19 cellular contexts compared by ENCODE assay signal in genomic region chr5:169006206-169006605, GRCh38.
DNase-seq lines count a peak whose midpoint lies in the region; ATAC-seq, FAIRE-seq and TF ChIP-seq lines count a peak whose summit lies in the region.
"Had no signal": no experiment of that assay in that cellular context is flagged by ENCODE, and none has a peak within 500 bp of the region (broad histone marks: within the 10 kb centered on the region; RNA-seq: fewer than 3 reads in every experiment).

No MANE protein-coding gene starts in this region.

- H3K9ac ChIP-seq in H1 (replicated peaks in 1 of 4; ENCODE audit: extremely low read depth in 1 of 4, low read depth in 3 of 4, low read length in 3 of 4) (no peak overlapping the region), subcutaneous abdominal adipose tissue (ENCODE audit: low read length in 5 of 5) (no peak overlapping the region)

- TF ChIP-seq POLR2A in H1 (IDR thresholded peaks at IDR 0.05; ENCODE audit: control extremely low read depth in 1 of 2, low read depth in 2 of 2, low read length in 2 of 2), result no peak

- H2BK12ac ChIP-seq in H1 (ENCODE audit: low read depth, low read length), result no peak overlapping the region

- H3K79me2 ChIP-seq in H1 (ENCODE audit: control insufficient read depth in 1 of 2, insufficient read depth in 2 of 2, low read length in 2 of 2), result no peaks in the 10 kb centered on the region

- CTCF ChIA-PET in H1 (lab: Charles Lee; ENCODE audit: partially characterized antibody), result interaction anchor here (0.6 to 3.9 kb wide), 5 partner anchors 10 to 452 kb away, joined by 3 to 29 read pairs (median 12); no protein-coding TSS in a partner anchor
- CTCF ChIA-PET in CD4-positive, alpha-beta T cell (lab: Charles Lee), result no interaction called here

- ATAC-seq in RWPE2 (ENCODE audit: low read depth) (no peak), lower lobe of right lung (no peak), HG03159 (IDR thresholded peaks at IDR 0.05; ENCODE audit: unreplicated experiment) (no peak)
- ATAC-seq in CD4-positive, alpha-beta T cell (ENCODE audit: poor library complexity), result no peak
- ATAC-seq: Right ventricle myocardium inferior had no signal

- POLR2A ChIA-PET in H1 (lab: Charles Lee; ENCODE audit: partially characterized antibody), result no interaction called here
- POLR2A ChIA-PET in CD4-positive, alpha-beta T cell (lab: Charles Lee), result no interaction called here

- H3K9me3 ChIP-seq in RWPE2 (ENCODE audit: severe bottlenecking) (no peaks in the 10 kb centered on the region), H1 (ENCODE audit: insufficient read depth in 2 of 2, low read depth in 1 of 2, low read length in 1 of 2) (no peaks in the 10 kb centered on the region), subcutaneous abdominal adipose tissue (ENCODE audit: control insufficient read depth in 5 of 5, low read length in 5 of 5) (no peaks in the 10 kb centered on the region), lower lobe of right lung (no peaks in the 10 kb centered on the region)
- no peaks in the 10 kb centered on the region for H3K9me3 ChIP-seq in CD4-positive, alpha-beta T cell (ENCODE audit: control insufficient read depth, low read length)
- H3K9me3 ChIP-seq: Peyer's patch had no signal

- H3K36me3 Mint-ChIP-seq in CD4-positive, alpha-beta T cell (ENCODE audit: low read depth), result no peaks in the 10 kb centered on the region
- H3K36me3 Mint-ChIP-seq: CD4-positive, alpha-beta memory T cell; IgD-negative memory B cell had no signal

- 86% methylated on average over 2 of the region's 2 CpGs; no CpG with 5 or more reads in 1 of the 2 experiments for WGBS in H1 (ENCODE audit: extremely low coverage in 1 of 2, insufficient coverage in 1 of 2, insufficient read length in 1 of 2, insufficient replicate concordance in 2 of 2, low coverage in 1 of 2, low lambda C conversion rate in 2 of 2, missing lambda C conversion rate in 1 of 2), 2 experiments

- H3K27ac ChIP-seq in RWPE2 (ENCODE audit: poor library complexity, severe bottlenecking), result peak overlapping the region; percentile 61
- H3K27ac ChIP-seq in H1 (ENCODE audit: low read depth, low read length), result no peak overlapping the region
- peak overlapping the region; percentile 33 for H3K27ac ChIP-seq in subcutaneous abdominal adipose tissue (ENCODE audit: low read depth, low read length)
- H3K27ac ChIP-seq in CD4-positive, alpha-beta T cell (ENCODE audit: low read depth, low read length), result no peak overlapping the region
- H3K27ac ChIP-seq in lower lobe of right lung, result no peak overlapping the region
- H3K27ac ChIP-seq: Peyer's patch had no signal

- no peak overlapping the region for H2BK120ac ChIP-seq in H1 (replicated peaks; ENCODE audit: low read depth, low read length)

- no peak overlapping the region for H3K4me3 Mint-ChIP-seq in CD4-positive, alpha-beta T cell
- H3K4me3 Mint-ChIP-seq: CD4-positive, alpha-beta memory T cell; IgD-negative memory B cell had no signal

- H2AK5ac ChIP-seq in H1 (ENCODE audit: low read depth, low read length), result no peak overlapping the region

- TF ChIP-seq RAD21 in H1 (IDR thresholded peaks at IDR 0.05 in 1 of 2, conservative IDR thresholded peaks at IDR 0.05 in 1 of 2; ENCODE audit: low read depth in 2 of 2, low read length in 2 of 2), result no peak

- H3K27me3 ChIP-seq in RWPE2 (ENCODE audit: insufficient read depth, poor library complexity, severe bottlenecking) (no peaks in the 10 kb centered on the region), H1 (replicated peaks in 1 of 4; ENCODE audit: control insufficient read depth in 3 of 4, extremely low read depth in 1 of 4, insufficient read depth in 3 of 4, low read length in 3 of 4) (no peaks in the 10 kb centered on the region), subcutaneous abdominal adipose tissue (ENCODE audit: control insufficient read depth in 5 of 5, insufficient read depth in 4 of 5, low read length in 5 of 5) (no peaks in the 10 kb centered on the region), lower lobe of right lung (ENCODE audit: low read depth) (no peaks in the 10 kb centered on the region)
- no peaks in the 10 kb centered on the region for H3K27me3 ChIP-seq in CD4-positive, alpha-beta T cell (ENCODE audit: control insufficient read depth, insufficient read depth, low read length)
- H3K27me3 ChIP-seq: Peyer's patch had no signal

- no peaks in the 10 kb centered on the region for H3K4me1 Mint-ChIP-seq in CD4-positive, alpha-beta T cell (ENCODE audit: low read depth)

- H3K23ac ChIP-seq in H1 (ENCODE audit: insufficient read length), result no peak overlapping the region

- no peak overlapping the region for H3K18ac ChIP-seq in H1 (ENCODE audit: extremely low read depth, low read length)

- no peak overlapping the region for H3K4me2 ChIP-seq in H1 (ENCODE audit: insufficient read depth in 1 of 2, low read depth in 2 of 2, low read length in 2 of 2)

- peak; percentile 22 for DNase-seq in NCI-H82 (lab: John Stamatoyannopoulos, UW)
- DNase-seq in NCI-H82 treated with DMSO at 0.1 percent for 48 hours (lab: John Stamatoyannopoulos, UW; ENCODE audit: unreplicated experiment), result no peak
- no peak for DNase-seq in RWPE2 (ENCODE audit: low spot score)
- DNase-seq in H1 (ENCODE audit: low read depth in 1 of 2, low spot score in 2 of 2), result no peak
- no peak for DNase-seq in CD4-positive, alpha-beta T cell
- no peak for DNase-seq in lower lobe of right lung
- DNase-seq: CD4-positive, alpha-beta memory T cell; HCEC 1CT; Karpas-422; NCI-H1417 treated with DMSO at 0.1 percent for 48 hours; NCI-H1930; NCI-H446; NCI-H526 treated with DMSO at 0.1 percent for 48 hours; Peyer's patch had no signal

- no peak overlapping the region for H3K4ac ChIP-seq in H1 (replicated peaks; ENCODE audit: insufficient read length, low read depth, low read length)

- H3K79me1 ChIP-seq in H1 (ENCODE audit: low read depth, low read length), result no peaks in the 10 kb centered on the region

- TF ChIP-seq EP300 in H1 (IDR thresholded peaks at IDR 0.05; ENCODE audit: borderline replicate concordance in 1 of 2, low read depth in 2 of 2, low read length in 2 of 2), result no peak

- no peak overlapping the region for H2BK5ac ChIP-seq in H1 (ENCODE audit: low read depth, low read length)

- peak; percentile 32 for FAIRE-seq in H1 (lab: Jason Lieb, UNC)
- FAIRE-seq: GM12892 had no signal

- no peak overlapping the region for H2AFZ ChIP-seq in H1 (ENCODE audit: low read length)

- H3K36me3 ChIP-seq in RWPE2 (ENCODE audit: low read depth) (no peaks in the 10 kb centered on the region), H1 (ENCODE audit: control insufficient read depth in 2 of 4, insufficient read depth in 4 of 4, low read length in 3 of 4) (no peaks in the 10 kb centered on the region), subcutaneous abdominal adipose tissue (ENCODE audit: control insufficient read depth in 5 of 5, insufficient read depth in 5 of 5, low read length in 5 of 5) (no peaks in the 10 kb centered on the region), lower lobe of right lung (no peaks in the 10 kb centered on the region)
- H3K36me3 ChIP-seq: Peyer's patch had no signal

- no peaks in the 10 kb centered on the region for H3K9me3 Mint-ChIP-seq in CD4-positive, alpha-beta T cell
- H3K9me3 Mint-ChIP-seq: CD4-positive, alpha-beta memory T cell; IgD-negative memory B cell had no signal

- intact Hi-C loops in CD4-positive, alpha-beta T cell (cut with DNase I, micrococcal nuclease), result no loop called here
- intact Hi-C loops in lower lobe of right lung (cut with DNase I), result no loop called here

- no peaks in the 10 kb centered on the region for H4K20me1 ChIP-seq in H1 (replicated peaks in 1 of 2; ENCODE audit: control insufficient read depth in 1 of 2, insufficient read depth in 2 of 2, low read length in 2 of 2)

- peaks cover 7% of the 10 kb centered on the region for H3K27me3 Mint-ChIP-seq in CD4-positive, alpha-beta T cell

- no peak overlapping the region for H2BK20ac ChIP-seq in H1 (ENCODE audit: low read length)

- TF ChIP-seq CTCF in RWPE2 (IDR thresholded peaks at IDR 0.05; ENCODE audit: poor library complexity, severe bottlenecking), result no peak
- no peak for TF ChIP-seq CTCF in H1 (IDR thresholded peaks at IDR 0.05; ENCODE audit: control extremely low read depth in 1 of 3, insufficient read depth in 1 of 3, low read depth in 1 of 3, low read length in 3 of 3)
- no peak for TF ChIP-seq CTCF in CD4-positive, alpha-beta T cell (IDR thresholded peaks at IDR 0.05)
- TF ChIP-seq CTCF in lower lobe of right lung (IDR thresholded peaks at IDR 0.05), result no peak

- no peak overlapping the region for H4K5ac ChIP-seq in H1 (ENCODE audit: insufficient read length, low read depth, low read length)

- no peak overlapping the region for H3K27ac Mint-ChIP-seq in CD4-positive, alpha-beta T cell
- H3K27ac Mint-ChIP-seq: CD4-positive, alpha-beta memory T cell; IgD-negative memory B cell had no signal

- no peak overlapping the region for H3K14ac ChIP-seq in H1 (ENCODE audit: insufficient read length)

- H3K23me2 ChIP-seq in H1 (ENCODE audit: low read depth, low read length), result no peaks in the 10 kb centered on the region; the same call in 1 of the 2 replicates

- H3K56ac ChIP-seq in H1 (replicated peaks; ENCODE audit: insufficient read length, low read depth, low read length), result no peak overlapping the region

- H3K4me3 ChIP-seq in RWPE2 (ENCODE audit: severe bottlenecking) (no peak overlapping the region), H1 (ENCODE audit: extremely low read depth in 1 of 4, insufficient read depth in 2 of 4, low read depth in 3 of 4, low read length in 4 of 4) (no peak overlapping the region), subcutaneous abdominal adipose tissue (ENCODE audit: low read depth in 1 of 5, low read length in 5 of 5) (no peak overlapping the region), lower lobe of right lung (no peak overlapping the region)
- H3K4me3 ChIP-seq: Peyer's patch had no signal

- H3K4me1 ChIP-seq in RWPE2 (ENCODE audit: insufficient read depth, poor library complexity, severe bottlenecking), result peaks cover 13% of the 10 kb centered on the region
- H3K4me1 ChIP-seq in H1 (replicated peaks in 1 of 4; ENCODE audit: control insufficient read depth in 3 of 4, insufficient read depth in 4 of 4, low read length in 3 of 4), result peaks cover 3 to 13% (median 10%) of the 10 kb centered on the region in 4 experiments; a peak in 5 of 7 replicates
- H3K4me1 ChIP-seq in subcutaneous abdominal adipose tissue (ENCODE audit: control insufficient read depth in 5 of 5, insufficient read depth in 5 of 5, low read length in 5 of 5), result peaks cover 5 to 24% (median 19%) of the 10 kb centered on the region in 5 donors
- no peaks in the 10 kb centered on the region for H3K4me1 ChIP-seq in lower lobe of right lung
- H3K4me1 ChIP-seq: Peyer's patch had no signal

- no peak overlapping the region for H2BK15ac ChIP-seq in H1 (ENCODE audit: low read length)

- H4K8ac ChIP-seq in H1 (ENCODE audit: extremely low read depth, insufficient read depth, low read length), result no peak overlapping the region

- H4K91ac ChIP-seq in H1 (replicated peaks; ENCODE audit: insufficient read length, low read length), result no peak overlapping the region

TF ChIP-seq in H1, 55 proteins besides CTCF, POLR2A, EP300 and RAD21 (continues in another document):
- TF ChIP-seq RNF2 (IDR thresholded peaks at IDR 0.05; ENCODE audit: borderline replicate concordance, low read depth, low read length, missing control alignments, poor library complexity, severe bottlenecking) (no peak), ASH2L (IDR thresholded peaks at IDR 0.05; ENCODE audit: low read length) (no peak), MAFK (IDR thresholded peaks at IDR 0.05; ENCODE audit: low read depth, low read length) (no peak), CHD2 (IDR thresholded peaks at IDR 0.05; ENCODE audit: low read length) (no peak)

Comparison
In these comparisons a context has a peak if more than half of its experiments do, and no peak if none do; other contexts are left out.
1. H3K27ac ChIP-seq: peak in RWPE2 (single experiment) and subcutaneous abdominal adipose tissue (single experiment); none in H1 (single experiment), CD4-positive, alpha-beta T cell (single experiment) and lower lobe of right lung (single experiment).